ENCODE assay signal across 12 cellular contexts in the genomic region with DNA sequence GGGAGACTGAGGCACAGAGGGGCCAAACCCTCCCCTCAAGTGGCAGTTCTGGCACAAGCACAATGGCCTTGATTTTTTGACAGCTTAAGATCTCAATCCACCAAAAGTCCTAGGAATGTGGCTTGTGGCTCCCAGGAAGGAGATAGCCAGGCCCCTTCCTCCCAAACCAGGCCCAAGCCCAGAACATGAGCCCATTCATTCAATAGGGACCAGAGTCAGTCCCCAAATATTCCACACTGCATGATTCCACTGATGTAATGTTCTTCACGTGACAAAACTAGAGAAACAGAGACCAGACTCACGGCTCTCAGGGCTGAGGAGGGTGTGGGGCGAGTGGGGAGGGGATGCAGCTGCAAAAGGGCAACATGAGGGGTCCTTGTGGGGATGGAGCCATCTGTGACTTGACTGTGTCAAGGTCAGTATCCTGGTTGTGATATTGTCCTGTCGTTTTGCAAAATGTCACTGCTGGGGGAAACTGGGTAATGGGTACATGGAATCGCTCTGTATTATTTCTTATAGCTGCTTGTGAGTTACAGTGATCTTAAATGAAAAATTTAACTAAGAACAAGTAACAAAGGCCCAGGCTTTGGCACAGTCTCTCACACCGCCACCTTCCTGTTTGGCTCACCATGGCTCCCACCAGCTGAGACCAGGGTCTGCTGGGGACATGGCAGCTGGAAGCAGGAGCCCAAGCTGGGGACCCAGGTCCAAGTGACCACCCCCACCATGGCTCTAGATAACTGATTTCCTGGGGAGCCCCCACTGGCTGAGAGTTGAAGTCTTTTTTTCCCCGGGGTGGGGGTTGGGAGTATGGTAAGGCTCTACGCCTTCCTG. TPM values are rescaled to one million over a fixed set of nuclear protein-coding genes. Genes with fewer than 3 reads are reported as not detected.
A peak's percentile ranks its signal among the peaks of the same experiment; 100 is the strongest.
DNase-seq lines count a peak whose midpoint lies in the region; ATAC-seq and TF ChIP-seq lines count a peak whose summit lies in the region.
"Had no signal": no experiment of that assay in that cellular context is flagged by ENCODE, and none has a peak within 500 bp of the region (broad histone marks: within the 10 kb centered on the region; RNA-seq: fewer than 3 reads in every experiment).

No MANE protein-coding gene starts in this region.

- no peaks in the 10 kb centered on the region for H3K27me3 ChIP-seq in OCI-LY1 (ENCODE audit: insufficient read depth, low read length)
- no peaks in the 10 kb centered on the region for H3K27me3 ChIP-seq in dorsolateral prefrontal cortex
- no peaks in the 10 kb centered on the region for H3K27me3 ChIP-seq in muscle layer of duodenum (ENCODE audit: low read depth, low read length)
- H3K27me3 ChIP-seq in mesendoderm (ENCODE audit: insufficient read depth, low read length, poor library complexity) = no peaks in the 10 kb centered on the region

- no peak overlapping the region for H4K8ac ChIP-seq in mesendoderm (ENCODE audit: low read depth, low read length)

- H3K79me2 ChIP-seq in OCI-LY1 (ENCODE audit: insufficient read depth, low read length) = no peaks in the 10 kb centered on the region
- no peaks in the 10 kb centered on the region for H3K79me2 ChIP-seq in mesendoderm (ENCODE audit: control insufficient read depth, insufficient read depth, low read length)

- H2AK5ac ChIP-seq in mesendoderm (ENCODE audit: low read length) = no peak overlapping the region

- H2AFZ ChIP-seq in OCI-LY1 (ENCODE audit: low read length) = no peak overlapping the region

- H3F3A ChIP-seq in OCI-LY1 (ENCODE audit: insufficient read depth, low read length) = no peaks in the 10 kb centered on the region

- H2BK15ac ChIP-seq in mesendoderm (replicated peaks; ENCODE audit: low read depth) = no peak overlapping the region

- no peak overlapping the region for H2BK120ac ChIP-seq in mesendoderm (ENCODE audit: low read depth, low read length)

- no peak overlapping the region for H3K23ac ChIP-seq in mesendoderm (ENCODE audit: low read length)

- H3K18ac ChIP-seq in mesendoderm (ENCODE audit: low read length) = no peak overlapping the region

- H3K4me3 ChIP-seq in OCI-LY1 (ENCODE audit: low read depth, low read length, poor library complexity, severe bottlenecking) (peak overlapping the region; percentile 56), dorsolateral prefrontal cortex (peak overlapping the region in 36 of 59 donors; percentile 39 to 68 (median 51)), muscle layer of duodenum (ENCODE audit: low read depth in 1 of 2, low read length in 2 of 2) (peak overlapping the region in 1 of 2 donors; percentile 52), mesendoderm (ENCODE audit: low read length) (no peak overlapping the region)

- H3K4ac ChIP-seq in mesendoderm (ENCODE audit: low read depth, low read length) = no peak overlapping the region

- no peak for TF ChIP-seq CTCF in OCI-LY1 (IDR thresholded peaks at IDR 0.05; ENCODE audit: low read length)
- no peak for TF ChIP-seq CTCF in dorsolateral prefrontal cortex (IDR thresholded peaks at IDR 0.05 in 54 of 56, conservative IDR thresholded peaks at IDR 0.05 in 2 of 56; ENCODE audit: low read depth in 1 of 56, partially characterized antibody in 56 of 56)

- H3K9me3 ChIP-seq in OCI-LY1 (ENCODE audit: low read length) = peaks cover 3% of the 10 kb centered on the region; the same call in 1 of the 2 replicates
- H3K9me3 ChIP-seq in muscle layer of duodenum (ENCODE audit: control insufficient read depth in 1 of 2, low read length in 2 of 2) = no peaks in the 10 kb centered on the region

- peak overlapping the region; percentile 82; the same call in 1 of the 2 replicates for H3K4me2 ChIP-seq in OCI-LY1 (ENCODE audit: low read length)
- no peak overlapping the region for H3K4me2 ChIP-seq in mesendoderm (ENCODE audit: low read length)

- WGBS in mesendoderm (ENCODE audit: extremely low coverage, insufficient coverage, low lambda C conversion rate) = no CpG with 5 or more reads among the region's 8 CpGs

- H3K36me3 ChIP-seq in OCI-LY1 (ENCODE audit: insufficient read depth, low read length) (no peaks in the 10 kb centered on the region), muscle layer of duodenum (ENCODE audit: control insufficient read depth in 1 of 2, insufficient read depth in 2 of 2, low read length in 2 of 2) (peaks cover 0 to 7% of the 10 kb centered on the region in 2 donors), mesendoderm (ENCODE audit: control insufficient read depth, insufficient read depth, low read length) (no peaks in the 10 kb centered on the region)

- DNase-seq in dorsolateral prefrontal cortex = peak in 3 of 10 donors; percentile 23 to 36 (median 27)
- no peak for DNase-seq in mesendoderm
- no peak for DNase-seq in stimulated activated CD4-positive, alpha-beta T cell treated with anti-CD3 and anti-CD28 coated beads, Interleukin-12 subunit alpha, Interleukin-12 subunit beta, amount 100 ng/mL, for 4 hours
- DNase-seq: activated CD4-positive, alpha-beta T cell treated with anti-CD3 and anti-CD28 coated beads for 36 hours; activated naive CD4-positive, alpha-beta T cell treated with anti-CD3 and anti-CD28 coated beads, Interleukin-2, amount 10 ng/mL, durations not matched to agents 7 days and 5 days; erythroblast; stimulated activated CD4-positive, alpha-beta T cell treated with anti-CD3 and anti-CD28 coated beads, Interleukin-2, amount 100 ng/mL, for 48 hours had no signal

- H3K27ac ChIP-seq in OCI-LY1 (ENCODE audit: low read depth, low read length, poor library complexity, severe bottlenecking) (peak overlapping the region; percentile 78), dorsolateral prefrontal cortex (peak overlapping the region; percentile 71 to 97 (median 91)), muscle layer of duodenum (ENCODE audit: low read length) (peak overlapping the region; percentile 89), temporal lobe (ENCODE audit: low read depth, low read length) (peak overlapping the region; percentile 90), mesendoderm (ENCODE audit: low read depth, low read length) (no peak overlapping the region)

- no peak overlapping the region for H2BK5ac ChIP-seq in mesendoderm (ENCODE audit: low read length)

- H3K9ac ChIP-seq in OCI-LY1 (ENCODE audit: low read length) = peak overlapping the region; percentile 50; the same call in 1 of the 2 replicates
- no peak overlapping the region for H3K9ac ChIP-seq in mesendoderm (ENCODE audit: low read length)

- no peaks in the 10 kb centered on the region for H4K20me1 ChIP-seq in OCI-LY1 (ENCODE audit: insufficient read depth, low read length)

- intact Hi-C loops in dorsolateral prefrontal cortex (cut with DNase I) = loop anchor here (5.0 to 10.0 kb wide), 3 partner anchors 101 to 356 kb away; a partner anchor contains a TSS

- no peak overlapping the region for H3K56ac ChIP-seq in mesendoderm (ENCODE audit: low read length)

- ATAC-seq in GM21515 (IDR thresholded peaks at IDR 0.05; ENCODE audit: unreplicated experiment) = no peak
- ATAC-seq in HG03520 (IDR thresholded peaks at IDR 0.05; ENCODE audit: unreplicated experiment) = no peak

- H3K9me2 ChIP-seq in OCI-LY1 (ENCODE audit: low read depth, low read length) = no peaks in the 10 kb centered on the region

- H3K4me1 ChIP-seq in OCI-LY1 (ENCODE audit: insufficient read depth, low read length, severe bottlenecking) (peaks cover 22% of the 10 kb centered on the region), muscle layer of duodenum (ENCODE audit: control insufficient read depth in 1 of 2, insufficient read depth in 2 of 2, low read length in 2 of 2) (peaks cover 29% of the 10 kb centered on the region in 2 donors), mesendoderm (ENCODE audit: control insufficient read depth, low read depth, low read length) (no peaks in the 10 kb centered on the region)

- H4K5ac ChIP-seq in mesendoderm (ENCODE audit: low read length) = no peak overlapping the region

- no peaks in the 10 kb centered on the region for H3K79me1 ChIP-seq in mesendoderm (ENCODE audit: low read length)

RNA-seq across cellular contexts. Expression of a gene that starts 25.7 kb away (rescaled TPM):
- total RNA-seq in dorsolateral prefrontal cortex (100 to 1,000 TPM in 24 of 120 experiments, 10 to 100 TPM in 96; 63.6 to 129 (median 87.7) TPM), temporal lobe (8.4 TPM)
- 1.5 TPM for polyA plus RNA-seq in mesendoderm (2013, experiment 1 of 2)
- 1.1 TPM for polyA plus RNA-seq in mesendoderm (2013, experiment 2 of 2)
